1 cellular context compared by ENCODE assay signal in the genomic region with DNA sequence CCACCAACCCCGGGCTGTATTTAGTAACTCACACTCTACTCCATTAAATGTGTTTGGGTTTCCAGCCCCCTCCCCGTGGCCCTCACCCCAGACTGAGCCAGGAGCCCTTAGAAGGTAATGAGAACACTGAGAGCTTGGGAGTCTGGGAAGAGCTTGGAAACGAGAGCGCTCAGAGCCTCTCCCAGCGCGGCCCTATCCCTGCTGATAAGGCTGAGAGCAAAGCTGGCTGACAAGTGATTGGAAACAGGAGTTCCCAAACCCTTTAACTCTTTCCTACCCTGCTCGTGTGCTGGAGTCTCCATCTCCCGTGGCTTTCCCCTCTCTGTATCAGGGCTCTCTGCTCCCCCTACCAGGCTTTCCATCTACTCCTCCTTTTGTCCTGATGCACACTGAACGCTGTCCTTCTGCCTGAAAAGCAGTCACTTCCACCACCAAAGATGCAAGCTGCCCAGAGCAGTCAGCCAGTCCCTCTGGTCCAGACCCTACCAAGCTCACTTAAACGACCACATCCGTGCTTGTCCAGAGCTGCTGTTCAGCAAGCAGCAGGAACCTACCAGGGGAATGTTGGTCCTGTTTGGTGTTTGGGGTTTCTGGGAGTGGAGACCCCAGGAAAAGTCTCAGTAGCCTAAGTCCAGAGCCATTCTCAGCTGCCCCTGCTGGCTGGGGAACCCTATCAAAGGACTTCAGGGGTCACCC.
TF ChIP-seq lines count a peak whose summit lies in the region.

No MANE protein-coding gene starts in this region.

TF ChIP-seq in K562, 482 proteins besides CTCF, POLR2A, EP300 and RAD21 (continued from another document):
- TF ChIP-seq, protein P1, sequence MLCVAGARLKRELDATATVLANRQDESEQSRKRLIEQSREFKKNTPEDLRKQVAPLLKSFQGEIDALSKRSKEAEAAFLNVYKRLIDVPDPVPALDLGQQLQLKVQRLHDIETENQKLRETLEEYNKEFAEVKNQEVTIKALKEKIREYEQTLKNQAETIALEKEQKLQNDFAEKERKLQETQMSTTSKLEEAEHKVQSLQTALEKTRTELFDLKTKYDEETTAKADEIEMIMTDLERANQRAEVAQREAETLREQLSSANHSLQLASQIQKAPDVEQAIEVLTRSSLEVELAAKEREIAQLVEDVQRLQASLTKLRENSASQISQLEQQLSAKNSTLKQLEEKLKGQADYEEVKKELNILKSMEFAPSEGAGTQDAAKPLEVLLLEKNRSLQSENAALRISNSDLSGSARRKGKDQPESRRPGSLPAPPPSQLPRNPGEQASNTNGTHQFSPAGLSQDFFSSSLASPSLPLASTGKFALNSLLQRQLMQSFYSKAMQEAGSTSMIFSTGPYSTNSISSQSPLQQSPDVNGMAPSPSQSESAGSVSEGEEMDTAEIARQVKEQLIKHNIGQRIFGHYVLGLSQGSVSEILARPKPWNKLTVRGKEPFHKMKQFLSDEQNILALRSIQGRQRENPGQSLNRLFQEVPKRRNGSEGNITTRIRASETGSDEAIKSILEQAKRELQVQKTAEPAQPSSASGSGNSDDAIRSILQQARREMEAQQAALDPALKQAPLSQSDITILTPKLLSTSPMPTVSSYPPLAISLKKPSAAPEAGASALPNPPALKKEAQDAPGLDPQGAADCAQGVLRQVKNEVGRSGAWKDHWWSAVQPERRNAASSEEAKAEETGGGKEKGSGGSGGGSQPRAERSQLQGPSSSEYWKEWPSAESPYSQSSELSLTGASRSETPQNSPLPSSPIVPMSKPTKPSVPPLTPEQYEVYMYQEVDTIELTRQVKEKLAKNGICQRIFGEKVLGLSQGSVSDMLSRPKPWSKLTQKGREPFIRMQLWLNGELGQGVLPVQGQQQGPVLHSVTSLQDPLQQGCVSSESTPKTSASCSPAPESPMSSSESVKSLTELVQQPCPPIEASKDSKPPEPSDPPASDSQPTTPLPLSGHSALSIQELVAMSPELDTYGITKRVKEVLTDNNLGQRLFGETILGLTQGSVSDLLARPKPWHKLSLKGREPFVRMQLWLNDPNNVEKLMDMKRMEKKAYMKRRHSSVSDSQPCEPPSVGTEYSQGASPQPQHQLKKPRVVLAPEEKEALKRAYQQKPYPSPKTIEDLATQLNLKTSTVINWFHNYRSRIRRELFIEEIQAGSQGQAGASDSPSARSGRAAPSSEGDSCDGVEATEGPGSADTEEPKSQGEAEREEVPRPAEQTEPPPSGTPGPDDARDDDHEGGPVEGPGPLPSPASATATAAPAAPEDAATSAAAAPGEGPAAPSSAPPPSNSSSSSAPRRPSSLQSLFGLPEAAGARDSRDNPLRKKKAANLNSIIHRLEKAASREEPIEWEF (CRISPR knock-in tag; IDR thresholded peaks at IDR 0.05) = no peak
- TF ChIP-seq SAP30 (IDR thresholded peaks at IDR 0.05; ENCODE audit: borderline replicate concordance, insufficient read depth, low read depth, low read length, poor library complexity, severe bottlenecking) (no peak), TFAM (CRISPR knock-in tag; conservative IDR thresholded peaks at IDR 0.05) (no peak), TCF3 (CRISPR knock-in tag; IDR thresholded peaks at IDR 0.05) (peak; percentile 72), NCOA2 (IDR thresholded peaks at IDR 0.05; ENCODE audit: partially characterized antibody in 2 of 2) (no peak)
